In genomic region chr10:114220281-114220680, GRCh38 we compare ENCODE assay signal across 25 cellular contexts. TPM values are rescaled to one million over a fixed set of nuclear protein-coding genes. Genes with fewer than 3 reads are reported as not detected.
"Had no signal": no experiment of that assay in that cellular context is flagged by ENCODE, and none has a peak within 500 bp of the region (broad histone marks: within the 10 kb centered on the region; RNA-seq: fewer than 3 reads in every experiment).

No MANE protein-coding gene starts in this region.

- H3K4me1 ChIP-seq: esophagus squamous epithelium, lower lobe of right lung, prostate gland, sigmoid colon, spleen, tibial nerve, upper lobe of left lung had no signal

- H3K36me3 ChIP-seq: esophagus squamous epithelium, heart right ventricle, lower lobe of right lung, prostate gland, sigmoid colon, spleen, thoracic aorta, tibial nerve, upper lobe of left lung had no signal

- H3K9me3 ChIP-seq: esophagus squamous epithelium, heart right ventricle, lower lobe of right lung, prostate gland, sigmoid colon, spleen, thoracic aorta, tibial nerve, upper lobe of left lung had no signal

- H3K36me3 Mint-ChIP-seq: naive thymus-derived CD8-positive, alpha-beta T cell; stimulated activated naive B cell treated with anti-CD40 and anti-IgM and Interleukin-4, amounts not matched to agents 10 μg/mL and 1 μg/mL and 100 μg/mL, for 72 hours had no signal

- H3K27ac ChIP-seq: esophagus squamous epithelium, heart right ventricle, lower lobe of right lung, prostate gland, sigmoid colon, spleen, thoracic aorta, tibial nerve, upper lobe of left lung had no signal

- H3K27ac Mint-ChIP-seq: effector memory CD8-positive, alpha-beta T cell; naive thymus-derived CD8-positive, alpha-beta T cell; nephron progenitor cell; stimulated activated naive B cell treated with anti-CD40 and anti-IgM and Interleukin-4, amounts not matched to agents 10 μg/mL and 1 μg/mL and 100 μg/mL, for 72 hours; stimulated activated naive CD8-positive, alpha-beta T cell treated with anti-CD3 and anti-CD28 coated beads, Interleukin-15, Interleukin-2, amounts not matched to agents 100 ng/mL and 50 ng/mL, for 24 hours had no signal

- H3K4me3 Mint-ChIP-seq: effector memory CD8-positive, alpha-beta T cell; naive thymus-derived CD8-positive, alpha-beta T cell; nephron progenitor cell; stimulated activated naive B cell treated with anti-CD40 and anti-IgM and Interleukin-4, amounts not matched to agents 10 μg/mL and 1 μg/mL and 100 μg/mL, for 72 hours; stimulated activated naive CD8-positive, alpha-beta T cell treated with anti-CD3 and anti-CD28 coated beads, Interleukin-15, Interleukin-2, amounts not matched to agents 100 ng/mL and 50 ng/mL, for 24 hours had no signal

- H3K4me3 ChIP-seq: esophagus squamous epithelium, heart right ventricle, lower lobe of right lung, prostate gland, sigmoid colon, spleen, thoracic aorta, tibial nerve, upper lobe of left lung had no signal

- ATAC-seq: effector memory CD8-positive, alpha-beta T cell; heart right ventricle; left ventricle myocardium superior; lower lobe of right lung; naive thymus-derived CD8-positive, alpha-beta T cell; right cardiac atrium; stimulated activated naive B cell treated with anti-CD40 and anti-IgM and Interleukin-4, amounts not matched to agents 10 μg/mL and 1 μg/mL and 100 μg/mL, for 72 hours had no signal

- H3K27me3 ChIP-seq: heart right ventricle, sigmoid colon, spleen, tibial nerve, upper lobe of left lung had no signal

- DNase-seq: cortex of kidney; effector memory CD8-positive, alpha-beta T cell; erythroblast; esophagus squamous epithelium; foreskin melanocyte; glutamatergic neuron; heart right ventricle; hippocampal formation; left ventricle myocardium superior; lower lobe of right lung; naive thymus-derived CD8-positive, alpha-beta T cell; nephron progenitor cell; nucleus accumbens; right cardiac atrium; sigmoid colon; spleen; stimulated activated naive B cell treated with anti-CD40 and anti-IgM and Interleukin-4, amounts not matched to agents 10 μg/mL and 1 μg/mL and 100 μg/mL, for 72 hours; upper lobe of left lung had no signal

- H3K9me3 Mint-ChIP-seq: effector memory CD8-positive, alpha-beta T cell; nephron progenitor cell; stimulated activated naive CD8-positive, alpha-beta T cell treated with anti-CD3 and anti-CD28 coated beads, Interleukin-15, Interleukin-2, amounts not matched to agents 100 ng/mL and 50 ng/mL, for 24 hours had no signal

- H3K4me1 Mint-ChIP-seq: naive thymus-derived CD8-positive, alpha-beta T cell; nephron progenitor cell; stimulated activated naive B cell treated with anti-CD40 and anti-IgM and Interleukin-4, amounts not matched to agents 10 μg/mL and 1 μg/mL and 100 μg/mL, for 72 hours had no signal

RNA-seq across cellular contexts. Expression of gene VWA2, which starts 18.8 kb away (rescaled TPM):
- total RNA-seq: dermis microvascular lymphatic vessel endothelial cell; left ventricle myocardium superior; naive thymus-derived CD8-positive, alpha-beta T cell; osteocyte; right cardiac atrium; skeletal muscle tissue had no signal
- polyA plus RNA-seq: naive thymus-derived CD8-positive, alpha-beta T cell; right cardiac atrium had no signal

RNA-seq across cellular contexts. Expression of gene TDRD1, which starts 41.1 kb away (rescaled TPM):
- total RNA-seq: dermis microvascular lymphatic vessel endothelial cell, osteocyte had no signal
